ENCODE assay signal across 32 cellular contexts in genomic region chr10:11301571-11302111, GRCh38.
DNase-seq lines count a peak whose midpoint lies in the region; ATAC-seq, FAIRE-seq and TF ChIP-seq lines count a peak whose summit lies in the region.
"Had no signal": no experiment of that assay in that cellular context is flagged by ENCODE, and none has a peak within 500 bp of the region (broad histone marks: within the 10 kb centered on the region; RNA-seq: fewer than 3 reads in every experiment).

No MANE protein-coding gene starts in this region.

- no peaks in the 10 kb centered on the region for H3K9me3 ChIP-seq in body of pancreas
- H3K9me3 ChIP-seq: ovary, Peyer's patch, right lobe of liver had no signal

- intact Hi-C loops in dorsolateral prefrontal cortex (cut with DNase I) (no loop called here), posterior cingulate gyrus (cut with DNase I) (no loop called here), body of pancreas (cut with DNase I) (no loop called here)

- TF ChIP-seq CTCF in dorsolateral prefrontal cortex (IDR thresholded peaks at IDR 0.05 in 54 of 56, conservative IDR thresholded peaks at IDR 0.05 in 2 of 56; ENCODE audit: low read depth in 1 of 56, partially characterized antibody in 56 of 56): no peak
- no peak for TF ChIP-seq CTCF in body of pancreas (IDR thresholded peaks at IDR 0.05)

- no peak for FAIRE-seq in GM12892 (lab: Jason Lieb, UNC)
- FAIRE-seq: colon, HepG2, TTC549 had no signal

- WGBS in body of pancreas, 2 donors: 85 to 88% methylated on average over 20 to 22 of the region's 22 CpGs

- H3K4me1 ChIP-seq in body of pancreas: no peaks in the 10 kb centered on the region
- H3K4me1 ChIP-seq: foreskin keratinocyte, Peyer's patch, right lobe of liver had no signal

- peak; percentile 24 for DNase-seq in DMS 273 (lab: John Stamatoyannopoulos, UW; ENCODE audit: unreplicated experiment)
- no peak for DNase-seq in DMS 273 treated with DMSO at 0.1 percent for 48 hours (lab: John Stamatoyannopoulos, UW)
- DNase-seq in GM12892 (ENCODE audit: insufficient read length): no peak
- DNase-seq in dorsolateral prefrontal cortex: peak in 7 of 10 donors; percentile 54 to 83 (median 70)
- DNase-seq in posterior cingulate gyrus: peak in 8 of 10 donors; percentile 40 to 95 (median 60)
- DNase-seq in body of pancreas: no peak
- DNase-seq in stimulated activated CD4-positive, alpha-beta T cell treated with anti-CD3 and anti-CD28 coated beads, Interleukin-1b, Interleukin-23, amount 100 ng/mL, for 48 hours: no peak
- DNase-seq: activated CD4-positive, CD25-positive, alpha-beta regulatory T cell treated with anti-CD3 and anti-CD28 coated beads, Interleukin-2, amount 50 U/mL, for 72 hours; activated CD8-positive, alpha-beta memory T cell treated with anti-CD3 and anti-CD28 coated beads for 24 hours; activated T-cell treated with anti-CD3 and anti-CD28 coated beads, Interleukin-2, amount 50 U/mL, for 72 hours; DMS79 treated with DMSO at 0.1 percent for 48 hours; effector memory CD8-positive, alpha-beta T cell; foreskin keratinocyte; Kasumi-1; left colon; mesenchymal stem cell; MV-4-11; NCI-H1694; NCI-H2171 treated with DMSO at 0.1 percent for 48 hours; NCI-H526; ovary; Peyer's patch; right lobe of liver; SIG-M5; trophoblast cell had no signal

- no peak for ATAC-seq in GM18909 (IDR thresholded peaks at IDR 0.05; ENCODE audit: poor library complexity, unreplicated experiment)
- no peak for ATAC-seq in body of pancreas
- ATAC-seq: activated T-cell treated with anti-CD3 and anti-CD28 coated beads, Interleukin-2, amount 50 U/mL, for 72 hours; CD8-positive, alpha-beta T cell; effector memory CD8-positive, alpha-beta T cell; esophagus mucosa; foreskin keratinocyte; HepG2; left colon; right lobe of liver had no signal

- H3K4me3 ChIP-seq in dorsolateral prefrontal cortex: no peak overlapping the region
- no peak overlapping the region for H3K4me3 ChIP-seq in body of pancreas
- H3K4me3 ChIP-seq: ovary, Peyer's patch, right lobe of liver had no signal

- TF ChIP-seq POLR2A in GM12892 (IDR thresholded peaks at IDR 0.05; ENCODE audit: low read depth, low read length) (0 out of 2 replicates have a peak, but pooled peaks have one; percentile 14), body of pancreas (IDR thresholded peaks at IDR 0.05) (no peak)

- H3K36me3 ChIP-seq in body of pancreas (replicated peaks in 1 of 2; ENCODE audit: insufficient read depth in 1 of 2, low read depth in 2 of 2): no peaks in the 10 kb centered on the region
- H3K36me3 ChIP-seq: ovary, right lobe of liver had no signal

- H3K27me3 ChIP-seq in dorsolateral prefrontal cortex (peaks cover 0 to 5% (median 0%) of the 10 kb centered on the region in 45 donors), body of pancreas (no peaks in the 10 kb centered on the region)
- H3K27me3 ChIP-seq: foreskin keratinocyte, ovary, Peyer's patch, right lobe of liver had no signal

- H3K27ac ChIP-seq in dorsolateral prefrontal cortex: peak overlapping the region in 22 of 59 donors; percentile 16 to 72 (median 60)
- H3K27ac ChIP-seq in body of pancreas: no peak overlapping the region
- H3K27ac ChIP-seq: 22Rv1, foreskin keratinocyte, ovary, Peyer's patch, right lobe of liver had no signal

Comparison
In these comparisons a context has a peak if more than half of its experiments do, and no peak if none do; other contexts are left out.
1. DNase-seq: peak in DMS 273 (single experiment), dorsolateral prefrontal cortex (7 of 10) and posterior cingulate gyrus (8 of 10); none in DMS 273 treated with DMSO at 0.1 percent for 48 hours (single experiment), GM12892 (single experiment), body of pancreas (0 of 4) and stimulated activated CD4-positive, alpha-beta T cell treated with anti-CD3 and anti-CD28 coated beads, Interleukin-1b, Interleukin-23, amount 100 ng/mL, for 48 hours (single experiment).